In the genomic region with DNA sequence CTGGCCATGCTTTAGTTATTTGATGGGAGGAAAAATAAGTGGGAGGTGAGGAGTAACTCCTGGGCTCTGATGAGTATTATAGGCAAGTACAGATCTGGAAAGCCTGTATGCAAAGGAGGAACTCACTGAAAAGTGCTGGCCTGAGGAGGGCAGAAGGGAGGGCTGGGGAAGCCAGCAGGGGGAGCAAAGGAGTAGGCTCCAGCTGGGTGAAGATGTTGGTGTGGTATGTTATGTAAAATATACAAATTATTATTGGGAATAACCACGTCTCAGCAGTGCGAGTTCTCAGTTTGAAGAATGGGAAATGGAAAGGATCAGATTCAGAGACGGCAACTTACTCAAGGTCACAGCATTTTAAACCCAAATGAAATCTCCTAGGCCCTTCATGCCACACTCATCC, we compare ENCODE assay signal across 8 cellular contexts. TPM values are rescaled to one million over a fixed set of nuclear protein-coding genes. Genes with fewer than 3 reads are reported as not detected.
DNase-seq lines count a peak whose midpoint lies in the region; TF ChIP-seq lines count a peak whose summit lies in the region.
"Not testable (repeated sequence)": the region's sequence is repeated elsewhere in the genome, so short reads cannot be mapped to it uniquely, and the experiment has no call there.

No MANE protein-coding gene starts in this region.

- DNase-seq in CD4-positive, alpha-beta memory T cell: peak; percentile 45 to 58 (median 53)
- peak; percentile 5 for DNase-seq in HuH-7.5 (ENCODE audit: low spot score)
- DNase-seq in WERI-Rb-1: peak; percentile 59
- DNase-seq in activated gamma-delta T cell treated with anti-CD3 and anti-CD28 coated beads, Interleukin-2, amount 50 U/mL, for 16 hours (ENCODE audit: low read depth): peak; percentile 30
- peak; percentile 78 for DNase-seq in endothelial cell (ENCODE audit: low spot score)
- not testable (repeated sequence) for DNase-seq in kidney epithelial cell (ENCODE audit: low read depth)
- peak; percentile 11 for DNase-seq in renal cortical epithelial cell (ENCODE audit: low read depth)
- DNase-seq in stromal cell of bone marrow (ENCODE audit: low read depth): peak; percentile 25

- H3K9me3 ChIP-seq in CD4-positive, alpha-beta memory T cell (ENCODE audit: control insufficient read depth in 1 of 2, low read length in 2 of 2); WERI-Rb-1 (ENCODE audit: severe bottlenecking): not testable (repeated sequence)

- H3K36me3 ChIP-seq in CD4-positive, alpha-beta memory T cell (ENCODE audit: insufficient read depth, low read length); WERI-Rb-1; kidney epithelial cell (ENCODE audit: control insufficient read depth, insufficient read depth, low read length): not testable (repeated sequence)

- H3K27me3 ChIP-seq in CD4-positive, alpha-beta memory T cell (ENCODE audit: insufficient read depth, low read length); WERI-Rb-1 (ENCODE audit: insufficient read depth, low read depth, severe bottlenecking); kidney epithelial cell (ENCODE audit: control insufficient read depth, insufficient read depth, low read length): not testable (repeated sequence)

- H3K36me3 Mint-ChIP-seq in CD4-positive, alpha-beta memory T cell; endothelial cell (ENCODE audit: low read depth, unreplicated experiment): not testable (repeated sequence)

- H3K4me3 Mint-ChIP-seq in CD4-positive, alpha-beta memory T cell: peak overlapping the region in 2 of 8 donors; percentile 22 to 23
- H3K4me3 Mint-ChIP-seq in endothelial cell (ENCODE audit: unreplicated experiment): not testable (repeated sequence)

- H3K27ac ChIP-seq in CD4-positive, alpha-beta memory T cell (ENCODE audit: low read depth, low read length); WERI-Rb-1: not testable (repeated sequence)

- intact Hi-C loops in CD4-positive, alpha-beta memory T cell (cut with micrococcal nuclease): not testable (repeated sequence)

- POLR2A ChIA-PET in CD4-positive, alpha-beta memory T cell (lab: Charles Lee; ENCODE audit: partially characterized antibody): not testable (repeated sequence)

- peaks cover 22% of the 10 kb centered on the region for H3K4me1 ChIP-seq in CD4-positive, alpha-beta memory T cell (ENCODE audit: insufficient read depth, low read length)

- peaks cover 20 to 42% (median 33%) of the 10 kb centered on the region in 4 donors for H3K4me1 Mint-ChIP-seq in CD4-positive, alpha-beta memory T cell
- H3K4me1 Mint-ChIP-seq in endothelial cell (ENCODE audit: unreplicated experiment): peaks cover 15% of the 10 kb centered on the region

- H3K4me3 ChIP-seq in CD4-positive, alpha-beta memory T cell (ENCODE audit: low read length in 2 of 2); WERI-Rb-1 (ENCODE audit: low read depth, low read length); kidney epithelial cell (ENCODE audit: low read depth, low read length): not testable (repeated sequence)

- peak; percentile 50; the same call in 1 of the 2 replicates for TF ChIP-seq CTCF in WERI-Rb-1 (IDR thresholded peaks at IDR 0.05; ENCODE audit: low read depth, low read length)
- not testable (repeated sequence) for TF ChIP-seq CTCF in endothelial cell (IDR thresholded peaks at IDR 0.05; ENCODE audit: unreplicated experiment)
- TF ChIP-seq CTCF in kidney epithelial cell (IDR thresholded peaks at IDR 0.05; ENCODE audit: insufficient read depth, low read length, poor library complexity, severe bottlenecking): peak; percentile 24

- H3K9me3 Mint-ChIP-seq in CD4-positive, alpha-beta memory T cell; endothelial cell (ENCODE audit: unreplicated experiment): not testable (repeated sequence)

- CTCF ChIA-PET in CD4-positive, alpha-beta memory T cell (lab: Charles Lee; ENCODE audit: partially characterized antibody): interaction anchor here (0.6 kb wide), 1 partner anchor 113 kb away, joined by 3 read pairs; no protein-coding TSS in a partner anchor

- H3K27ac Mint-ChIP-seq in CD4-positive, alpha-beta memory T cell: peak overlapping the region in 3 of 7 donors; percentile 20 to 69 (median 56)
- not testable (repeated sequence) for H3K27ac Mint-ChIP-seq in endothelial cell (ENCODE audit: unreplicated experiment)

- not testable (repeated sequence) for H3K27me3 Mint-ChIP-seq in CD4-positive, alpha-beta memory T cell; endothelial cell (ENCODE audit: unreplicated experiment)

RNA-seq across cellular contexts. Expression of gene RABL2A, which starts 39.9 kb away (rescaled TPM):
- 10 to 100 TPM; 46.5 to 47.3 TPM for total RNA-seq in CD4-positive, alpha-beta memory T cell
- polyA plus RNA-seq in CD4-positive, alpha-beta memory T cell: 10 to 100 TPM in 1 of 2 donors, 1 to 10 TPM in 1; 10.0 to 10.6 TPM
- 17.4 TPM for total RNA-seq in endothelial cell (ENCODE audit: unreplicated experiment)
- total RNA-seq in kidney epithelial cell: 9.6 and 11.8 TPM in 2 replicates
- 3.5 and 21.3 TPM in 2 replicates for total RNA-seq in renal cortical epithelial cell
